In the genomic region with DNA sequence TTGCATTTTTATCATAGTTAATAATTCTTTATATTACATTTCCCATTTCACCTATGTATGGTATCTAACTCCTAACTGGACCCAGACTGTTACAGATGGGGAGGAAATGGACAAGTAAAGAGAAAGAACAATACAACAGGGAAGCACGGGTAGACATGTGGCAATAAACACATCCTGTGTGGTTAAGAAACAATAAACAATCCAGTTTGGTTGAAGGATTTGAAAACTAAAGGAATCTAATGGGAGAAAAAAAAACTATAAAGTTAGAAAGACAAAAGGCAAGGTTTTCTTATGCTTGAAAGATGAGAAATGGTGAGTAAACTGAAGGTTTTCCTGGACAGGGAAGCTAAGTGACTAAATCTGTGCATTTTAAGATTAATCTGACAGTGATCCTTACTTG, we compare ENCODE assay signal across 17 cellular contexts. TPM values are rescaled to one million over a fixed set of nuclear protein-coding genes. Genes with fewer than 3 reads are reported as not detected.
DNase-seq lines count a peak whose midpoint lies in the region; ATAC-seq, FAIRE-seq and TF ChIP-seq lines count a peak whose summit lies in the region.
"Had no signal": no experiment of that assay in that cellular context is flagged by ENCODE, and none has a peak within 500 bp of the region (broad histone marks: within the 10 kb centered on the region; RNA-seq: fewer than 3 reads in every experiment).

No MANE protein-coding gene starts in this region.

- in situ Hi-C loops in mammary epithelial cell (cut with MboI; ENCODE audit: low sequenced_read_pairs in 2 of 2) = no loop called here

- peak overlapping the region; percentile 24 for H3K27ac ChIP-seq in mammary epithelial cell (ENCODE audit: insufficient read depth, low read depth, low read length)
- H3K27ac ChIP-seq: VCaP had no signal

- no peak overlapping the region for H3K27ac Mint-ChIP-seq in activated naive CD4-positive, alpha-beta T cell treated with anti-CD3 and anti-CD28 coated beads, Interleukin-2, amount 50 U/mL, for 72 hours
- H3K27ac Mint-ChIP-seq: activated naive CD4-positive, alpha-beta T cell treated with anti-CD3 and anti-CD28 coated beads for 36 hours had no signal

- H3K4me3 ChIP-seq in mammary epithelial cell (replicated peaks in 1 of 3; ENCODE audit: insufficient read depth in 1 of 3, low read depth in 2 of 3, low read length in 3 of 3) = no peak overlapping the region

- intact Hi-C loops in mammary epithelial cell (cut with micrococcal nuclease) = no loop called here

- peaks cover 24 to 39% of the 10 kb centered on the region in 2 donors for H3K36me3 Mint-ChIP-seq in activated naive CD4-positive, alpha-beta T cell treated with anti-CD3 and anti-CD28 coated beads, Interleukin-2, amount 50 U/mL, for 72 hours

- peak overlapping the region; percentile 42 for H3K4me2 ChIP-seq in mammary epithelial cell (ENCODE audit: insufficient read depth, low read depth, low read length)

- H4K20me1 ChIP-seq in mammary epithelial cell (ENCODE audit: insufficient read depth, low read length) = no peaks in the 10 kb centered on the region

- peak; percentile 32 for FAIRE-seq in D721Med (lab: Jason Lieb, UNC)

- TF ChIP-seq CTCF in D721Med (IDR thresholded peaks at IDR 0.05; ENCODE audit: insufficient read depth, missing control alignments) (no peak), mammary epithelial cell (conservative IDR thresholded peaks at IDR 0.05 in 1 of 2, IDR thresholded peaks at IDR 0.05 in 1 of 2; ENCODE audit: extremely low read depth in 1 of 2, insufficient read depth in 1 of 2, low read depth in 1 of 2, low read length in 2 of 2) (no peak)

- no TSS peak for BruUV-seq in mammary epithelial cell (replicated peaks; lab: Mats Ljungman, UMichigan)

- no peak overlapping the region for H3K9ac ChIP-seq in mammary epithelial cell (ENCODE audit: insufficient read depth, low read length)

- peaks cover 18% of the 10 kb centered on the region for H3K4me1 ChIP-seq in mammary epithelial cell (ENCODE audit: insufficient read depth, low read length)

- H2AFZ ChIP-seq in mammary epithelial cell (ENCODE audit: low read depth, low read length) = no peak overlapping the region

- 0% methylated on average over 1 of the region's 1 CpG for WGBS in mammary epithelial cell (ENCODE audit: low coverage, missing lambda C conversion rate)

- dilution Hi-C loops in mammary epithelial cell (cut with HindIII; ENCODE audit: low sequenced_read_pairs) = no loop called here

- no peak for ATAC-seq in GM21737 (IDR thresholded peaks at IDR 0.05; ENCODE audit: unreplicated experiment)
- no peak for ATAC-seq in HG02885 (IDR thresholded peaks at IDR 0.05; ENCODE audit: poor library complexity, unreplicated experiment)
- ATAC-seq in activated naive CD4-positive, alpha-beta T cell treated with anti-CD3 and anti-CD28 coated beads, Interleukin-2, amount 50 U/mL, for 72 hours = no peak
- ATAC-seq: left colon had no signal

- H3K79me2 ChIP-seq in mammary epithelial cell (ENCODE audit: insufficient read depth, low read length) = no peaks in the 10 kb centered on the region

- CTCF ChIA-PET in mammary epithelial cell (lab: Charles Lee; ENCODE audit: low non-redundant PET) = no interaction called here

- H3K9me3 ChIP-seq in mammary epithelial cell (replicated peaks; ENCODE audit: insufficient read depth, low read length) = no peaks in the 10 kb centered on the region

- no peaks in the 10 kb centered on the region for H3K27me3 ChIP-seq in mammary epithelial cell (ENCODE audit: insufficient read depth, low read length)

- DNase-seq in D721Med (ENCODE audit: insufficient read length, low spot score) (no peak), H4 (ENCODE audit: low spot score) (peak; percentile 54), mammary epithelial cell (peak; percentile 17), lung microvascular endothelial cell (ENCODE audit: low read depth in 2 of 2) (peak; percentile 65 to 86)
- no peak for DNase-seq in activated naive CD4-positive, alpha-beta T cell treated with anti-CD3 and anti-CD28 coated beads, Interleukin-2, amount 50 U/mL, for 72 hours (ENCODE audit: low spot score in 2 of 2)
- DNase-seq: activated CD8-positive, alpha-beta memory T cell treated with anti-CD3 and anti-CD28 coated beads, Interleukin-2, amount 50 U/mL, for 4 hours; activated naive CD4-positive, alpha-beta T cell treated with anti-CD3 and anti-CD28 coated beads for 36 hours; cerebellar nuclear complex; COR-L47; left colon; MM.1S; NCI-H2107; NCI-H526 treated with DMSO at 0.1 percent for 48 hours; posterior cingulate gyrus had no signal

- peaks cover 16% of the 10 kb centered on the region for H3K36me3 ChIP-seq in mammary epithelial cell (ENCODE audit: insufficient read depth, low read length)

- H3K9me3 Mint-ChIP-seq in activated naive CD4-positive, alpha-beta T cell treated with anti-CD3 and anti-CD28 coated beads, Interleukin-2, amount 50 U/mL, for 72 hours = no peaks in the 10 kb centered on the region
- H3K9me3 Mint-ChIP-seq: activated naive CD4-positive, alpha-beta T cell treated with anti-CD3 and anti-CD28 coated beads for 36 hours had no signal

RNA-seq across cellular contexts. Expression of gene ALDH8A1, which starts 34.9 kb away (rescaled TPM):
- not detected in 2 replicates for total RNA-seq in H4 (2014; rRNA removed; shearing (Covaris generic))
- 1 to 10 TPM in 1 of 2 donors, under 1 TPM in 1; 0.28 to 2.7 TPM for total RNA-seq in mammary epithelial cell
- polyA plus RNA-seq in mammary epithelial cell = 0.39 TPM
- polyA minus RNA-seq in mammary epithelial cell = not detected
- total RNA-seq in lung microvascular endothelial cell = 0.20 and 0.44 TPM in 2 replicates
- 1 to 10 TPM in 1 of 2 donors, under 1 TPM in 1; 0.36 to 3.5 TPM for total RNA-seq in activated naive CD4-positive, alpha-beta T cell treated with anti-CD3 and anti-CD28 coated beads, Interleukin-2, amount 50 U/mL, for 72 hours

Comparison
In these comparisons a context has a peak if more than half of its experiments do, and no peak if none do; other contexts are left out.
1. DNase-seq: peak in H4 (single experiment), mammary epithelial cell (single experiment) and lung microvascular endothelial cell (2 of 2); none in D721Med (single experiment) and activated naive CD4-positive, alpha-beta T cell treated with anti-CD3 and anti-CD28 coated beads, Interleukin-2, amount 50 U/mL, for 72 hours (0 of 2).